Comparison of ENCODE assay signal across 2 cellular contexts in the genomic region with DNA sequence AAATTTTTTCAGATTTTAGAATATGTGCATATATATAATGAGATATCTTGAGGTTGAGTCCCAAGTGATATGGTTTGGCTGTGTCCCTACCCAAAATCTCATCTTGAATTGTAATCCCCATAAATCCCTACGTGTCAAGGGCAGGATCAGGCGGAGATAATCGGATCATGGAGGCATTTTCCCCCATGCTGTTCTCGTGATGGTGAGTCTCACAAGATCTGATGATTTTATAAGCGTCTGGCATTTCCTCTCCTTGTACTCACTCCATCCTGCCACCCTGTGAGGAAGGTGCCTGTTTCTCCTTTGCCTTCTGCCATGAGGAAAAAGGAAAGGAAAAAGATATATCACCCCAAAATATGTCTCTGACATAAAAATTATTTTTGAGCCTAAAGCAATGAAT.
TF ChIP-seq lines count a peak whose summit lies in the region.

No MANE protein-coding gene starts in this region.

TF ChIP-seq in SK-N-SH, 30 proteins besides CTCF, POLR2A, EP300 and RAD21 (continued from another document):
- no peak for TF ChIP-seq SIN3A (IDR thresholded peaks at IDR 0.05; ENCODE audit: borderline replicate concordance, low read depth, low read length)
- TF ChIP-seq, protein P1, sequence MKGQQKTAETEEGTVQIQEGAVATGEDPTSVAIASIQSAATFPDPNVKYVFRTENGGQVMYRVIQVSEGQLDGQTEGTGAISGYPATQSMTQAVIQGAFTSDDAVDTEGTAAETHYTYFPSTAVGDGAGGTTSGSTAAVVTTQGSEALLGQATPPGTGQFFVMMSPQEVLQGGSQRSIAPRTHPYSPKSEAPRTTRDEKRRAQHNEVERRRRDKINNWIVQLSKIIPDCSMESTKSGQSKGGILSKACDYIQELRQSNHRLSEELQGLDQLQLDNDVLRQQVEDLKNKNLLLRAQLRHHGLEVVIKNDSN (IDR thresholded peaks at IDR 0.05; ENCODE audit: borderline replicate concordance, low read depth) = no peak
- TF ChIP-seq, protein P2, sequence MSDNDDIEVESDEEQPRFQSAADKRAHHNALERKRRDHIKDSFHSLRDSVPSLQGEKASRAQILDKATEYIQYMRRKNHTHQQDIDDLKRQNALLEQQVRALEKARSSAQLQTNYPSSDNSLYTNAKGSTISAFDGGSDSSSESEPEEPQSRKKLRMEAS (IDR thresholded peaks at IDR 0.05; ENCODE audit: low read depth) = no peak
- TF ChIP-seq GATA2 (CRISPR knock-in tag; IDR thresholded peaks at IDR 0.05) = no peak
- TF ChIP-seq FOXM1 (IDR thresholded peaks at IDR 0.05; ENCODE audit: low read depth) = no peak
- TF ChIP-seq RCOR1 (IDR thresholded peaks at IDR 0.05; ENCODE audit: low read length) = no peak
- no peak for TF ChIP-seq JUND (IDR thresholded peaks at IDR 0.05)
- TF ChIP-seq RXRA (IDR thresholded peaks at IDR 0.05; ENCODE audit: borderline replicate concordance, low read depth) = no peak
- TF ChIP-seq SMC3 (IDR thresholded peaks at IDR 0.05; ENCODE audit: low read depth, low read length) = no peak

TF ChIP-seq in SK-N-SH treated with all-trans-retinoic acid at 6 μM for 48 hours, 23 proteins besides CTCF, POLR2A, EP300 and RAD21:
- TF ChIP-seq, protein P3, sequence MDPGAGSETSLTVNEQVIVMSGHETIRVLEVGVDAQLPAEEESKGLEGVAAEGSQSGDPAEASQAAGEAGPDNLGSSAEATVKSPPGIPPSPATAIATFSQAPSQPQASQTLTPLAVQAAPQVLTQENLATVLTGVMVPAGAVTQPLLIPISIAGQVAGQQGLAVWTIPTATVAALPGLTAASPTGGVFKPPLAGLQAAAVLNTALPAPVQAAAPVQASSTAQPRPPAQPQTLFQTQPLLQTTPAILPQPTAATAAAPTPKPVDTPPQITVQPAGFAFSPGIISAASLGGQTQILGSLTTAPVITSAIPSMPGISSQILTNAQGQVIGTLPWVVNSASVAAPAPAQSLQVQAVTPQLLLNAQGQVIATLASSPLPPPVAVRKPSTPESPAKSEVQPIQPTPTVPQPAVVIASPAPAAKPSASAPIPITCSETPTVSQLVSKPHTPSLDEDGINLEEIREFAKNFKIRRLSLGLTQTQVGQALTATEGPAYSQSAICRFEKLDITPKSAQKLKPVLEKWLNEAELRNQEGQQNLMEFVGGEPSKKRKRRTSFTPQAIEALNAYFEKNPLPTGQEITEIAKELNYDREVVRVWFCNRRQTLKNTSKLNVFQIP (CRISPR knock-in tag; IDR thresholded peaks at IDR 0.05; ENCODE audit: borderline replicate concordance, low read depth) = no peak
- TF ChIP-seq BACH2 (CRISPR knock-in tag; IDR thresholded peaks at IDR 0.05; ENCODE audit: borderline replicate concordance) (no peak), ZNF70 (CRISPR knock-in tag; IDR thresholded peaks at IDR 0.05) (no peak), ISL1 (CRISPR knock-in tag; IDR thresholded peaks at IDR 0.05) (no peak), TCF4 (CRISPR knock-in tag; IDR thresholded peaks at IDR 0.05; ENCODE audit: borderline replicate concordance) (no peak), ZNF8 (CRISPR knock-in tag; IDR thresholded peaks at IDR 0.05) (no peak), OSR1 (CRISPR knock-in tag; IDR thresholded peaks at IDR 0.05) (no peak), ZNF565 (CRISPR knock-in tag; conservative IDR thresholded peaks at IDR 0.05; ENCODE audit: low read depth) (no peak), SNAI2 (CRISPR knock-in tag; IDR thresholded peaks at IDR 0.05) (no peak), ZFP3 (CRISPR knock-in tag; IDR thresholded peaks at IDR 0.05) (no peak)
- TF ChIP-seq, protein P4, sequence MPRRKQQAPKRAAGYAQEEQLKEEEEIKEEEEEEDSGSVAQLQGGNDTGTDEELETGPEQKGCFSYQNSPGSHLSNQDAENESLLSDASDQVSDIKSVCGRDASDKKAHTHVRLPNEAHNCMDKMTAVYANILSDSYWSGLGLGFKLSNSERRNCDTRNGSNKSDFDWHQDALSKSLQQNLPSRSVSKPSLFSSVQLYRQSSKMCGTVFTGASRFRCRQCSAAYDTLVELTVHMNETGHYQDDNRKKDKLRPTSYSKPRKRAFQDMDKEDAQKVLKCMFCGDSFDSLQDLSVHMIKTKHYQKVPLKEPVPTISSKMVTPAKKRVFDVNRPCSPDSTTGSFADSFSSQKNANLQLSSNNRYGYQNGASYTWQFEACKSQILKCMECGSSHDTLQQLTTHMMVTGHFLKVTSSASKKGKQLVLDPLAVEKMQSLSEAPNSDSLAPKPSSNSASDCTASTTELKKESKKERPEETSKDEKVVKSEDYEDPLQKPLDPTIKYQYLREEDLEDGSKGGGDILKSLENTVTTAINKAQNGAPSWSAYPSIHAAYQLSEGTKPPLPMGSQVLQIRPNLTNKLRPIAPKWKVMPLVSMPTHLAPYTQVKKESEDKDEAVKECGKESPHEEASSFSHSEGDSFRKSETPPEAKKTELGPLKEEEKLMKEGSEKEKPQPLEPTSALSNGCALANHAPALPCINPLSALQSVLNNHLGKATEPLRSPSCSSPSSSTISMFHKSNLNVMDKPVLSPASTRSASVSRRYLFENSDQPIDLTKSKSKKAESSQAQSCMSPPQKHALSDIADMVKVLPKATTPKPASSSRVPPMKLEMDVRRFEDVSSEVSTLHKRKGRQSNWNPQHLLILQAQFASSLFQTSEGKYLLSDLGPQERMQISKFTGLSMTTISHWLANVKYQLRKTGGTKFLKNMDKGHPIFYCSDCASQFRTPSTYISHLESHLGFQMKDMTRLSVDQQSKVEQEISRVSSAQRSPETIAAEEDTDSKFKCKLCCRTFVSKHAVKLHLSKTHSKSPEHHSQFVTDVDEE (CRISPR knock-in tag; IDR thresholded peaks at IDR 0.05) = no peak
TF ChIP-seq in SK-N-SH treated with all-trans-retinoic acid at 6 μM for 48 hours: peak in this region for 0.
